In the genomic region with DNA sequence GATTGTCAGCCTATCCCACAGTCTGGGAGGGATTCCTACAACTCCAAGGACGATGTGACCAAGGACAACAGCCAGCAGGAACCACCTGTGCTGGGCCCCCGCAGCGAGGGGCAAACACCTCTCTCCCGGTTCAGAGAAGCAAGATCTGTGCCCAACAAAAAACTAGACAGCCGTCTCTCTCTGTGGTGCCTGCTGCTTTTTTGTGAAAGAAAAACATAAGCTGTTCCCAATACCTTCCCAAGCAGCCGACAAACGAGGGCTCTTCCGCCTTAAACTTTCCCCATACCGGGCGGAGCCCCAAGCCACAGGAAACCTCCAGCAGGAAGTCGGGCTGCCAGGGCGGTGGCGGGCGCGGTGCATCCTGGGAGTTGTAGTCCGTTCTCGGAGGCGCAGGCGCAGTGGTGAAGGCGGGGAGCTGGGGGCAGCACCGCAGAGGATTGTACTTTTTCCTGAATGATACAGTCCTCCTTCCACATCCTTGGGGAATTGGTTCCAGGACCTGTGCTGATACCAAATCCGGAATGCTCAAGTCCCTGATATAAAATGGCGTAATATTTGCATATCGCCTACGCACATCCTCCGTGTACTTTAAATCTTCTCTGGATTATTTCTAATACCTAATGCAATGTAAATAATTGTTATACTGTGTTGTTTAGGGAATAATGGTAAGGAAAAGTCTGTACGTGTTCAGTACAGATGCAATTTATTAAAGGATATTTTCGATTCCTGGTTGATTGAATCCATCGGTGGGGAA, we compare ENCODE assay signal across 1 cellular context.
TF ChIP-seq lines count a peak whose summit lies in the region.

No MANE protein-coding gene starts in this region.

TF ChIP-seq in HepG2, 621 proteins besides CTCF, POLR2A, EP300 and RAD21 (continued from another document and continues in another):
- TF ChIP-seq, protein P1, sequence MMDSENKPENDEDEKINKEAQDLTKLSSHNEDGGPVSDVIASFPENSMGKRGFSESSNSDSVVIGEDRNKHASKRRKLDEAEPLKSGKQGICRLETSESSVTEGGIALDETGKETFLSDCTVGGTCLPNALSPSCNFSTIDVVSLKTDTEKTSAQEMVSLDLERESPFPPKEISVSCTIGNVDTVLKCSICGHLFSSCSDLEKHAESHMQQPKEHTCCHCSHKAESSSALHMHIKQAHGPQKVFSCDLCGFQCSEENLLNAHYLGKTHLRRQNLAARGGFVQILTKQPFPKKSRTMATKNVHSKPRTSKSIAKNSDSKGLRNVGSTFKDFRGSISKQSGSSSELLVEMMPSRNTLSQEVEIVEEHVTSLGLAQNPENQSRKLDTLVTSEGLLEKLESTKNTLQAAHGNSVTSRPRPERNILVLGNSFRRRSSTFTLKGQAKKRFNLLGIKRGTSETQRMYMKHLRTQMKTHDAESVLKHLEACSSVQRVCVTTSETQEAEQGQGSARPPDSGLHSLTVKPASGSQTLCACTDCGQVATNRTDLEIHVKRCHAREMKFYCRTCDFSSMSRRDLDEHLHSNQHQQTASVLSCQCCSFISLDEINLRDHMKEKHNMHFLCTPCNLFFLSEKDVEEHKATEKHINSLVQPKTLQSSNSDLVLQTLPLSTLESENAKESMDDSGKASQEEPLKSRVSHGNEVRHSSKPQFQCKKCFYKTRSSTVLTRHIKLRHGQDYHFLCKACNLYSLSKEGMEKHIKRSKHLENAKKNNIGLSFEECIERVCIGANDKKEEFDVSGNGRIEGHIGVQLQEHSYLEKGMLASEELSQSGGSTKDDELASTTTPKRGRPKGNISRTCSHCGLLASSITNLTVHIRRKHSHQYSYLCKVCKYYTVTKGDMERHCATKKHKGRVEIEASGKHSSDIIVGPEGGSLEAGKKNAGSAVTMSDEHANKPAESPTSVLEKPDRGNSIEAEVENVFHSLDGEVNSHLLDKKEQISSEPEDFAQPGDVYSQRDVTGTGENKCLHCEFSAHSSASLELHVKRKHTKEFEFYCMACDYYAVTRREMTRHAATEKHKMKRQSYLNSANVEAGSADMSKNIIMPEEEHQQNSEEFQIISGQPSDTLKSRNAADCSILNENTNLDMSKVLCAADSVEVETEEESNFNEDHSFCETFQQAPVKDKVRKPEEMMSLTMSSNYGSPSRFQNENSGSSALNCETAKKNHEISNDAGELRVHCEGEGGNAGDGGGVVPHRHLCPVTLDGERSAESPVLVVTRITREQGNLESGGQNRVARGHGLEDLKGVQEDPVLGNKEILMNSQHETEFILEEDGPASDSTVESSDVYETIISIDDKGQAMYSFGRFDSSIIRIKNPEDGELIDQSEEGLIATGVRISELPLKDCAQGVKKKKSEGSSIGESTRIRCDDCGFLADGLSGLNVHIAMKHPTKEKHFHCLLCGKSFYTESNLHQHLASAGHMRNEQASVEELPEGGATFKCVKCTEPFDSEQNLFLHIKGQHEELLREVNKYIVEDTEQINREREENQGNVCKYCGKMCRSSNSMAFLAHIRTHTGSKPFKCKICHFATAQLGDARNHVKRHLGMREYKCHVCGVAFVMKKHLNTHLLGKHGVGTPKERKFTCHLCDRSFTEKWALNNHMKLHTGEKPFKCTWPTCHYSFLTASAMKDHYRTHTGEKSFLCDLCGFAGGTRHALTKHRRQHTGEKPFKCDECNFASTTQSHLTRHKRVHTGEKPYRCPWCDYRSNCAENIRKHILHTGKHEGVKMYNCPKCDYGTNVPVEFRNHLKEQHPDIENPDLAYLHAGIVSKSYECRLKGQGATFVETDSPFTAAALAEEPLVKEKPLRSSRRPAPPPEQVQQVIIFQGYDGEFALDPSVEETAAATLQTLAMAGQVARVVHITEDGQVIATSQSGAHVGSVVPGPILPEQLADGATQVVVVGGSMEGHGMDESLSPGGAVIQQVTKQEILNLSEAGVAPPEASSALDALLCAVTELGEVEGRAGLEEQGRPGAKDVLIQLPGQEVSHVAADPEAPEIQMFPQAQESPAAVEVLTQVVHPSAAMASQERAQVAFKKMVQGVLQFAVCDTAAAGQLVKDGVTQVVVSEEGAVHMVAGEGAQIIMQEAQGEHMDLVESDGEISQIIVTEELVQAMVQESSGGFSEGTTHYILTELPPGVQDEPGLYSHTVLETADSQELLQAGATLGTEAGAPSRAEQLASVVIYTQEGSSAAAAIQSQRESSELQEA (CRISPR knock-in tag; IDR thresholded peaks at IDR 0.05; ENCODE audit: not compliant biosample characterization): no peak
- no peak for TF ChIP-seq NKX3-1 (CRISPR knock-in tag; IDR thresholded peaks at IDR 0.05)
- TF ChIP-seq SIX1 (CRISPR knock-in tag; IDR thresholded peaks at IDR 0.05; ENCODE audit: borderline replicate concordance): no peak
- TF ChIP-seq ZIK1 (CRISPR knock-in tag; IDR thresholded peaks at IDR 0.05; ENCODE audit: borderline replicate concordance, low read depth): no peak
- TF ChIP-seq RFX3 (CRISPR knock-in tag; IDR thresholded peaks at IDR 0.05): no peak
- no peak for TF ChIP-seq NCOA1 (CRISPR knock-in tag; IDR thresholded peaks at IDR 0.05)
- no peak for TF ChIP-seq REL (CRISPR knock-in tag; conservative IDR thresholded peaks at IDR 0.05)
- TF ChIP-seq, protein P2, sequence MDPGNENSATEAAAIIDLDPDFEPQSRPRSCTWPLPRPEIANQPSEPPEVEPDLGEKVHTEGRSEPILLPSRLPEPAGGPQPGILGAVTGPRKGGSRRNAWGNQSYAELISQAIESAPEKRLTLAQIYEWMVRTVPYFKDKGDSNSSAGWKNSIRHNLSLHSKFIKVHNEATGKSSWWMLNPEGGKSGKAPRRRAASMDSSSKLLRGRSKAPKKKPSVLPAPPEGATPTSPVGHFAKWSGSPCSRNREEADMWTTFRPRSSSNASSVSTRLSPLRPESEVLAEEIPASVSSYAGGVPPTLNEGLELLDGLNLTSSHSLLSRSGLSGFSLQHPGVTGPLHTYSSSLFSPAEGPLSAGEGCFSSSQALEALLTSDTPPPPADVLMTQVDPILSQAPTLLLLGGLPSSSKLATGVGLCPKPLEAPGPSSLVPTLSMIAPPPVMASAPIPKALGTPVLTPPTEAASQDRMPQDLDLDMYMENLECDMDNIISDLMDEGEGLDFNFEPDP (CRISPR knock-in tag; conservative IDR thresholded peaks at IDR 0.05): no peak
- TF ChIP-seq BATF2 (CRISPR knock-in tag; IDR thresholded peaks at IDR 0.05): no peak
- no peak for TF ChIP-seq ZNF496 (CRISPR knock-in tag; IDR thresholded peaks at IDR 0.05; ENCODE audit: insufficient replicate concordance)
- TF ChIP-seq PCBP2 (optimal IDR thresholded peaks at IDR 0.05; ENCODE audit: low read depth, low read length, poor library complexity, severe bottlenecking): no peak
- TF ChIP-seq ZNF629 (CRISPR knock-in tag; conservative IDR thresholded peaks at IDR 0.05): no peak
- TF ChIP-seq ZZZ3 (CRISPR knock-in tag; IDR thresholded peaks at IDR 0.05; ENCODE audit: borderline replicate concordance): no peak
- TF ChIP-seq PPARG (CRISPR knock-in tag; conservative IDR thresholded peaks at IDR 0.05): no peak
- TF ChIP-seq ZNF773 (CRISPR knock-in tag; IDR thresholded peaks at IDR 0.05; ENCODE audit: borderline replicate concordance): no peak
- TF ChIP-seq NFIB (CRISPR knock-in tag; IDR thresholded peaks at IDR 0.05; ENCODE audit: borderline replicate concordance): no peak
- TF ChIP-seq ZSCAN30 (CRISPR knock-in tag; IDR thresholded peaks at IDR 0.05): no peak
- TF ChIP-seq, protein P3, sequence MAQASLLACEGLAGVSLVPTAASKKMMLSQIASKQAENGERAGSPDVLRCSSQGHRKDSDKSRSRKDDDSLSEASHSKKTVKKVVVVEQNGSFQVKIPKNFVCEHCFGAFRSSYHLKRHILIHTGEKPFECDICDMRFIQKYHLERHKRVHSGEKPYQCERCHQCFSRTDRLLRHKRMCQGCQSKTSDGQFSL (CRISPR knock-in tag; IDR thresholded peaks at IDR 0.05): no peak
- TF ChIP-seq MBNL3 (CRISPR knock-in tag; conservative IDR thresholded peaks at IDR 0.05): no peak
- TF ChIP-seq, protein P4, sequence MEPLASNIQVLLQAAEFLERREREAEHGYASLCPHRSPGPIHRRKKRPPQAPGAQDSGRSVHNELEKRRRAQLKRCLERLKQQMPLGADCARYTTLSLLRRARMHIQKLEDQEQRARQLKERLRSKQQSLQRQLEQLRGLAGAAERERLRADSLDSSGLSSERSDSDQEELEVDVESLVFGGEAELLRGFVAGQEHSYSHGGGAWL (CRISPR knock-in tag; IDR thresholded peaks at IDR 0.05): no peak
- no peak for TF ChIP-seq ZBTB21 (CRISPR knock-in tag; IDR thresholded peaks at IDR 0.05)
- TF ChIP-seq SIN3B (IDR thresholded peaks at IDR 0.05; ENCODE audit: low read length): no peak
- TF ChIP-seq ZBTB39 (CRISPR knock-in tag; IDR thresholded peaks at IDR 0.05): no peak
- TF ChIP-seq, protein P5, sequence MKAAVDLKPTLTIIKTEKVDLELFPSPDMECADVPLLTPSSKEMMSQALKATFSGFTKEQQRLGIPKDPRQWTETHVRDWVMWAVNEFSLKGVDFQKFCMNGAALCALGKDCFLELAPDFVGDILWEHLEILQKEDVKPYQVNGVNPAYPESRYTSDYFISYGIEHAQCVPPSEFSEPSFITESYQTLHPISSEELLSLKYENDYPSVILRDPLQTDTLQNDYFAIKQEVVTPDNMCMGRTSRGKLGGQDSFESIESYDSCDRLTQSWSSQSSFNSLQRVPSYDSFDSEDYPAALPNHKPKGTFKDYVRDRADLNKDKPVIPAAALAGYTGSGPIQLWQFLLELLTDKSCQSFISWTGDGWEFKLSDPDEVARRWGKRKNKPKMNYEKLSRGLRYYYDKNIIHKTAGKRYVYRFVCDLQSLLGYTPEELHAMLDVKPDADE (CRISPR knock-in tag; IDR thresholded peaks at IDR 0.05): no peak
- no peak; the same call in 1 of the 2 replicates for TF ChIP-seq GATAD2A (CRISPR knock-in tag; IDR thresholded peaks at IDR 0.05)
- TF ChIP-seq NFYC (CRISPR knock-in tag; IDR thresholded peaks at IDR 0.05): no peak
- TF ChIP-seq ZNF839 (CRISPR knock-in tag; IDR thresholded peaks at IDR 0.05; ENCODE audit: borderline replicate concordance): no peak
- TF ChIP-seq MAZ (IDR thresholded peaks at IDR 0.05; ENCODE audit: borderline replicate concordance, low read depth, low read length): peak; percentile 82
- TF ChIP-seq MAZ (CRISPR knock-in tag; IDR thresholded peaks at IDR 0.05; ENCODE audit: low read depth): peak; percentile 65; the same call in 1 of the 2 replicates
- no peak for TF ChIP-seq GRHL1 (CRISPR knock-in tag; conservative IDR thresholded peaks at IDR 0.05)
- no peak for TF ChIP-seq SKI (IDR thresholded peaks at IDR 0.05; ENCODE audit: partially characterized antibody)
- no peak for TF ChIP-seq HNF4G (IDR thresholded peaks at IDR 0.05; ENCODE audit: borderline replicate concordance, low read depth, low read length)
- no peak for TF ChIP-seq HNF4G (CRISPR knock-in tag; IDR thresholded peaks at IDR 0.05; ENCODE audit: borderline replicate concordance, low read depth)
- 0 out of 2 replicates have a peak, but pooled peaks have one; percentile 38 for TF ChIP-seq SNAI1 (CRISPR knock-in tag; IDR thresholded peaks at IDR 0.05; ENCODE audit: borderline replicate concordance)
- TF ChIP-seq ZFP1 (CRISPR knock-in tag; IDR thresholded peaks at IDR 0.05): no peak
- no peak for TF ChIP-seq ZNF570 (CRISPR knock-in tag; IDR thresholded peaks at IDR 0.05; ENCODE audit: borderline replicate concordance)
- no peak for TF ChIP-seq ZBTB25 (CRISPR knock-in tag; IDR thresholded peaks at IDR 0.05)
- no peak for TF ChIP-seq ATF3 (CRISPR knock-in tag; IDR thresholded peaks at IDR 0.05)
- TF ChIP-seq RBFOX2 (IDR thresholded peaks at IDR 0.05; ENCODE audit: low read depth, low read length): peak; percentile 63
- TF ChIP-seq KDM5A (IDR thresholded peaks at IDR 0.05; ENCODE audit: borderline replicate concordance, low read length): peak; percentile 85; the same call in 1 of the 2 replicates
- peak; percentile 38; the same call in 1 of the 2 replicates for TF ChIP-seq ZNF777 (CRISPR knock-in tag; IDR thresholded peaks at IDR 0.05)
